31 cellular contexts compared by ENCODE assay signal in the genomic region with DNA sequence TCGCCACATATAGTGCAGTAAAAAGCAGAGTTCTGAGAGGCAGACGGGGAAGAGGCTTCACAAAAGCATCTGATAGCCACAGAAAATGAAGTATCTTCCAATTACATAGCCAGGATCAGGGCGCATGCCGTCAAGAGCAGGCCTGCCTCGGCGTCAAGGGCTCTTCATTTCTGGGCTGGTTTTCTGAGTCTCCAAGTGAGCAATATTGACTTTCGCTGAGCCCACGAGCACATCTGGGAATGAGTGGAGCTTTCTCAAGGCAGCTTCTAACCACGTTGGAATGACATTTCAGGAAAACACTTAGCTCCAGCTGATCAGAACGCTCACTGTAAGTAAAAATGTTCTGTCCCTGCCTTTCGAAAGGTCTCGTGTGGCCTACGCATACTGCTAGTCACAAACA. TPM values are rescaled to one million over a fixed set of nuclear protein-coding genes. Genes with fewer than 3 reads are reported as not detected.
"Had no signal": no experiment of that assay in that cellular context is flagged by ENCODE, and none has a peak within 500 bp of the region (broad histone marks: within the 10 kb centered on the region; RNA-seq: fewer than 3 reads in every experiment).

No MANE protein-coding gene starts in this region.

- H3K4me1 ChIP-seq: right atrium auricular region, right lobe of liver, transverse colon, uterus had no signal

- H3K27ac Mint-ChIP-seq: memory B cell; naive thymus-derived CD4-positive, alpha-beta T cell; natural killer cell treated with Interleukin-12 subunit alpha and Interleukin-12 subunit beta and Interleukin-15 and Interleukin-18, amount 100 ng/mL, for 72 hours; progenitor cell of endocrine pancreas; stimulated activated memory B cell treated with anti-CD40 and anti-IgM and Interleukin-4, amounts not matched to agents 10 μg/mL and 1 μg/mL and 100 μg/mL, for 72 hours; stimulated activated naive CD8-positive, alpha-beta T cell treated with anti-CD3 and anti-CD28 coated beads, Interleukin-15, amount 100 ng/mL, for 72 hours had no signal

- H3K27ac ChIP-seq: ovary, right atrium auricular region, right lobe of liver, transverse colon, uterus had no signal

- H3K4me2 ChIP-seq: smooth muscle cell had no signal

- H3K4me3 Mint-ChIP-seq: memory B cell; naive thymus-derived CD4-positive, alpha-beta T cell; natural killer cell treated with Interleukin-12 subunit alpha and Interleukin-12 subunit beta and Interleukin-15 and Interleukin-18, amount 100 ng/mL, for 72 hours; stimulated activated memory B cell treated with anti-CD40 and anti-IgM and Interleukin-4, amounts not matched to agents 10 μg/mL and 1 μg/mL and 100 μg/mL, for 72 hours; stimulated activated naive CD8-positive, alpha-beta T cell treated with anti-CD3 and anti-CD28 coated beads, Interleukin-15, amount 100 ng/mL, for 72 hours had no signal

- H3K9me3 Mint-ChIP-seq: memory B cell; natural killer cell treated with Interleukin-12 subunit alpha and Interleukin-12 subunit beta and Interleukin-15 and Interleukin-18, amount 100 ng/mL, for 72 hours; stimulated activated naive CD8-positive, alpha-beta T cell treated with anti-CD3 and anti-CD28 coated beads, Interleukin-15, amount 100 ng/mL, for 72 hours had no signal

- H3K4me1 Mint-ChIP-seq: stimulated activated memory B cell treated with anti-CD40 and anti-IgM and Interleukin-4, amounts not matched to agents 10 μg/mL and 1 μg/mL and 100 μg/mL, for 72 hours; stimulated activated naive CD8-positive, alpha-beta T cell treated with anti-CD3 and anti-CD28 coated beads, Interleukin-15, amount 100 ng/mL, for 72 hours had no signal

- H3K9me3 ChIP-seq: mucosa of descending colon, ovary, right lobe of liver, transverse colon, uterus had no signal

- ATAC-seq: left cardiac atrium; left lobe of liver; mucosa of descending colon; naive thymus-derived CD4-positive, alpha-beta T cell; natural killer cell treated with Interleukin-12 subunit alpha and Interleukin-12 subunit beta and Interleukin-15 and Interleukin-18, amount 100 ng/mL, for 72 hours; right lobe of liver; stimulated activated memory B cell treated with anti-CD40 and anti-IgM and Interleukin-4, amounts not matched to agents 10 μg/mL and 1 μg/mL and 100 μg/mL, for 72 hours; stimulated activated naive CD8-positive, alpha-beta T cell treated with anti-CD3 and anti-CD28 coated beads, Interleukin-15, amount 100 ng/mL, for 72 hours had no signal

- H3K36me3 ChIP-seq: ovary, right atrium auricular region, right lobe of liver, transverse colon, uterus had no signal

- H3K27me3 ChIP-seq: ovary, right atrium auricular region, right lobe of liver, transverse colon, uterus had no signal

- DNase-seq: hippocampal formation; kidney glomerular epithelial cell; left cardiac atrium; midbrain; mucosa of descending colon; naive thymus-derived CD4-positive, alpha-beta T cell; ovary; right lobe of liver; stimulated activated CD4-positive, alpha-beta T cell treated with anti-CD3 and anti-CD28 coated beads, Interleukin-1b, Interleukin-23, amount 100 ng/mL, for 48 hours; stimulated activated CD4-positive, alpha-beta T cell treated with anti-CD3 and anti-CD28 coated beads, Interleukin-2, amount 100 ng/mL, for 48 hours; stimulated activated CD4-positive, alpha-beta T cell treated with anti-CD3 and anti-CD28 coated beads, Interleukin-4, amount 100 ng/mL, for 4 hours; stimulated activated CD8-positive, alpha-beta memory T cell treated with anti-CD3 and anti-CD28 coated beads, Interleukin-4, amount 100 ng/mL, for 48 hours; stimulated activated naive CD4-positive, alpha-beta T cell treated with Interleukin-2 at 50 U/mL for 16 hours; stimulated activated naive CD8-positive, alpha-beta T cell treated with anti-CD3 and anti-CD28 coated beads, Interleukin-15, amount 100 ng/mL, for 72 hours; substantia nigra; transverse colon; uterus had no signal

- H3K4me3 ChIP-seq: mucosa of descending colon, ovary, right atrium auricular region, right lobe of liver, smooth muscle cell, transverse colon, uterus had no signal

- H3K36me3 Mint-ChIP-seq: memory B cell; naive thymus-derived CD4-positive, alpha-beta T cell; natural killer cell treated with Interleukin-12 subunit alpha and Interleukin-12 subunit beta and Interleukin-15 and Interleukin-18, amount 100 ng/mL, for 72 hours; stimulated activated memory B cell treated with anti-CD40 and anti-IgM and Interleukin-4, amounts not matched to agents 10 μg/mL and 1 μg/mL and 100 μg/mL, for 72 hours had no signal

RNA-seq across cellular contexts. Expression of gene CLRN3, which starts 51.9 kb away (rescaled TPM):
- total RNA-seq: left cardiac atrium; myocyte; naive thymus-derived CD4-positive, alpha-beta T cell; natural killer cell treated with Interleukin-12 subunit alpha and Interleukin-12 subunit beta and Interleukin-15 and Interleukin-18, amount 100 ng/mL, for 72 hours; omental fat pad; pulmonary artery endothelial cell; right atrium auricular region; smooth muscle cell; temporal lobe; ureter; uterus had no signal
- polyA plus RNA-seq: keratinocyte; naive thymus-derived CD4-positive, alpha-beta T cell; neural cell; ovary; smooth muscle cell had no signal
